8 cellular contexts compared by ENCODE assay signal in the genomic region with DNA sequence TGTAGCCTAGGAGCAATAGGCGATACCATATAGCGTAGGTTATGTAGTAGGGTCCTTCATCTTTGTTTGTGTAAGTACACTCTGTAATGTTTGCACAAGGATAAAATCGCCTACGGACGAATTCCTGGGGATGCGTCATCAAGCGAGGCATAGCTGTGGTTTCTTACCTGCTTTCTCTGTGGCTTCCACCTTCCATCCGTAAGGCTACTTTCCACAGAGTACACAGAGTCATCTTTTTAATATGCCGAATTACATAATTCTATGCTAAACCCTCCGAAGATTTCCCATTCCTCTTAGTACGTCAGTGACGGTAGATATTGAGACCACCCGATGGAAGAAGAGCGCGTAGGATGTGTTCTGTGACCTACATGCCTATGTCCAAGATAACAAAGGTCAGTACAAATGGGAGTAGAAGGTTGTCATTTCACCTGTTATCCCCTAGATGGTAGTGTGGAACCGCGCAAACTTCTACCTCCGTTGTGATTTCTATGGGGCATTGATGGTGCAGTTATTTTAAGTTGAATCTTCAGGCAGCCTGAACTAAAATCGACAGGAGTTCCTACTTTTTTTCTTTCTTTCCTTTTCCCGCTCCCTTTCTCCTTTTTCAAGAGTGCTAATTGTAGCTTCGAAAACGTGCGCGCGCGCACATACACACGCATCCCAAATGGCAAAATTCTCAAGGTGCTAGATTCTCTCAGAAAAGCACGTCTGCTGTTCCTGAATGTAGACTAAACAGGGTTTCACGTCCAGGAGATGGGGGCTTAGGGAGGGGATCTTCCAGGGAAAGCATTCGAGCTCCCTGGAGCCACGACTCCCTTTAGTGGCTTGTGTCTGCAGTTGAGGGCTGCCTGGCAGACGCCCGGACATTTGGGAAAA.
DNase-seq lines count a peak whose midpoint lies in the region; ATAC-seq and TF ChIP-seq lines count a peak whose summit lies in the region.

No MANE protein-coding gene starts in this region.

- no peak overlapping the region for H3K4me3 Mint-ChIP-seq in activated naive CD8-positive, alpha-beta T cell treated with anti-CD3 and anti-CD28 coated beads, Interleukin-2, amount 50 U/mL, for 24 hours
- no peak overlapping the region for H3K4me3 Mint-ChIP-seq in natural killer cell treated with Interleukin-12 subunit alpha and Interleukin-12 subunit beta and Interleukin-15 and Interleukin-18, amount 100 ng/mL, for 72 hours

- H3K4me3 ChIP-seq in NB4 (ENCODE audit: low read depth, low read length) (no peak overlapping the region), right atrium auricular region (no peak overlapping the region)

- no peaks in the 10 kb centered on the region for H3K27me3 ChIP-seq in right atrium auricular region

- H3K4me1 Mint-ChIP-seq in activated naive CD8-positive, alpha-beta T cell treated with anti-CD3 and anti-CD28 coated beads, Interleukin-2, amount 50 U/mL, for 24 hours: no peaks in the 10 kb centered on the region
- H3K4me1 Mint-ChIP-seq in natural killer cell treated with Interleukin-12 subunit alpha and Interleukin-12 subunit beta and Interleukin-15 and Interleukin-18, amount 100 ng/mL, for 72 hours (ENCODE audit: low read depth in 2 of 2): no peaks in the 10 kb centered on the region

- peak in 10 of 14 donors; percentile 2 to 26 (median 8) for DNase-seq in C1 segment of cervical spinal cord (lab: John Stamatoyannopoulos, UW)
- peak; percentile 73 for DNase-seq in NB4 (ENCODE audit: low read depth)
- DNase-seq in activated naive CD8-positive, alpha-beta T cell treated with anti-CD3 and anti-CD28 coated beads, Interleukin-2, amount 50 U/mL, for 24 hours: peak; percentile 3
- DNase-seq in right atrium auricular region (ENCODE audit: low spot score): no peak
- no peak for DNase-seq in sciatic nerve (ENCODE audit: low spot score)
- DNase-seq in natural killer cell treated with Interleukin-12 subunit alpha and Interleukin-12 subunit beta and Interleukin-15 and Interleukin-18, amount 100 ng/mL, for 72 hours (ENCODE audit: low spot score): no peak

- no peaks in the 10 kb centered on the region for H3K27me3 Mint-ChIP-seq in activated naive CD8-positive, alpha-beta T cell treated with anti-CD3 and anti-CD28 coated beads, Interleukin-2, amount 50 U/mL, for 24 hours
- no peaks in the 10 kb centered on the region for H3K27me3 Mint-ChIP-seq in natural killer cell treated with Interleukin-12 subunit alpha and Interleukin-12 subunit beta and Interleukin-15 and Interleukin-18, amount 100 ng/mL, for 72 hours

- H3K36me3 Mint-ChIP-seq in activated naive CD8-positive, alpha-beta T cell treated with anti-CD3 and anti-CD28 coated beads, Interleukin-2, amount 50 U/mL, for 24 hours (ENCODE audit: low read depth): no peaks in the 10 kb centered on the region
- no peaks in the 10 kb centered on the region for H3K36me3 Mint-ChIP-seq in natural killer cell treated with Interleukin-12 subunit alpha and Interleukin-12 subunit beta and Interleukin-15 and Interleukin-18, amount 100 ng/mL, for 72 hours

- ATAC-seq in GM18508 (IDR thresholded peaks at IDR 0.05; ENCODE audit: insufficient read depth, unreplicated experiment) (peak; percentile 90), HG02840 (IDR thresholded peaks at IDR 0.05; ENCODE audit: low FRiP score, unreplicated experiment) (peak; percentile 87), sciatic nerve (peak; percentile 68)
- peak; percentile 46 for ATAC-seq in activated naive CD8-positive, alpha-beta T cell treated with anti-CD3 and anti-CD28 coated beads, Interleukin-2, amount 50 U/mL, for 24 hours
- ATAC-seq in natural killer cell treated with Interleukin-12 subunit alpha and Interleukin-12 subunit beta and Interleukin-15 and Interleukin-18, amount 100 ng/mL, for 72 hours: no peak

- H3K36me3 ChIP-seq in right atrium auricular region: no peaks in the 10 kb centered on the region

- intact Hi-C loops in sciatic nerve (cut with DNase I): no loop called here

- TF ChIP-seq CTCF in NB4 (IDR thresholded peaks at IDR 0.05; ENCODE audit: low read depth, low read length) (peak; percentile 65), right atrium auricular region (IDR thresholded peaks at IDR 0.05) (peak; percentile 52 to 79)

- no peak overlapping the region for H3K27ac ChIP-seq in right atrium auricular region

- no peak overlapping the region for H3K27ac Mint-ChIP-seq in activated naive CD8-positive, alpha-beta T cell treated with anti-CD3 and anti-CD28 coated beads, Interleukin-2, amount 50 U/mL, for 24 hours
- H3K27ac Mint-ChIP-seq in natural killer cell treated with Interleukin-12 subunit alpha and Interleukin-12 subunit beta and Interleukin-15 and Interleukin-18, amount 100 ng/mL, for 72 hours: no peak overlapping the region

- H3K9me3 Mint-ChIP-seq in activated naive CD8-positive, alpha-beta T cell treated with anti-CD3 and anti-CD28 coated beads, Interleukin-2, amount 50 U/mL, for 24 hours: no peaks in the 10 kb centered on the region
- H3K9me3 Mint-ChIP-seq in natural killer cell treated with Interleukin-12 subunit alpha and Interleukin-12 subunit beta and Interleukin-15 and Interleukin-18, amount 100 ng/mL, for 72 hours: peaks cover 2% of the 10 kb centered on the region

- no peaks in the 10 kb centered on the region for H3K9me3 ChIP-seq in right atrium auricular region

- TF ChIP-seq POLR2A in NB4 (IDR thresholded peaks at IDR 0.05; ENCODE audit: extremely low read depth, insufficient read length): no peak

- peaks cover 0 to 5% of the 10 kb centered on the region in 2 donors for H3K4me1 ChIP-seq in right atrium auricular region

Comparison
In these comparisons a context has a peak if more than half of its experiments do, and no peak if none do; other contexts are left out.
1. DNase-seq: peak in C1 segment of cervical spinal cord (10 of 14), NB4 (single experiment) and activated naive CD8-positive, alpha-beta T cell treated with anti-CD3 and anti-CD28 coated beads, Interleukin-2, amount 50 U/mL, for 24 hours (single experiment); none in right atrium auricular region (single experiment), sciatic nerve (single experiment) and natural killer cell treated with Interleukin-12 subunit alpha and Interleukin-12 subunit beta and Interleukin-15 and Interleukin-18, amount 100 ng/mL, for 72 hours (single experiment).
2. ATAC-seq: peak in GM18508 (single experiment), HG02840 (single experiment), activated naive CD8-positive, alpha-beta T cell treated with anti-CD3 and anti-CD28 coated beads, Interleukin-2, amount 50 U/mL, for 24 hours (single experiment) and sciatic nerve (single experiment); none in natural killer cell treated with Interleukin-12 subunit alpha and Interleukin-12 subunit beta and Interleukin-15 and Interleukin-18, amount 100 ng/mL, for 72 hours (0 of 2).